Comparison of ENCODE assay signal across 8 cellular contexts in the genomic region with DNA sequence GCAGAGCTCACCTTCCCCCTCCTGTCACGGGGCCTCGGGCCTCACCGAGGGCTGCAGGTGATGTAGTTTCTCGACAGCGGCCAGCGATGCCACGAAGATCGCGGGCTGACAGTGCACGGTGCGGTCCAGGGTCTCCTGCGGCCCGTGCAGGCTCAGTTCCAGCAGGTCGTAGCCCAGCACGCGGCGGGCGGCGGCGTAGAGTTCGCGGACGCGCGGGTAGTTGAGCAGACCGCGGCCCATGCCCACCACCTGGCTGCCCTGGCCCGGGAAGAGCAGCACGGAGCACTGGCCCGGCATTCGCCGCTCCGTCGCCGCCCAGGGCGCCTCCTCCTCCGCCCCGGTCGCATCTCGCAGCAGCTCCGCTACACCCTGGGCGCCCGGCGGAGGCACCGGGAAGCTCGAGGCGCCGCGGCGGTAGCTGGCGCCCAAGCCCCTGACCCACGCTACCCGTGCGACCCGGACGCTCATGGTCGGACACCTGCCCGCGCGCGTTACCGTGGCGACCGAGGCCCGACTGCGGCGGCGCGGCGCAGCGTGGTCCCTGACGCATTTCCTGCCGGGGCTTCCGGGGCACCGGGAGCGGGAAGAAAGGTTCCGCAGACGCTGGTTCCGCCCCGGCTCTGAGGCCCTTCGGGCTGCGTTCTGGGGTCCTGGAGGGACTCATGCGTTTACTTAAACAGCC.
DNase-seq lines count a peak whose midpoint lies in the region; ATAC-seq and TF ChIP-seq lines count a peak whose summit lies in the region.

A gene with protein sequence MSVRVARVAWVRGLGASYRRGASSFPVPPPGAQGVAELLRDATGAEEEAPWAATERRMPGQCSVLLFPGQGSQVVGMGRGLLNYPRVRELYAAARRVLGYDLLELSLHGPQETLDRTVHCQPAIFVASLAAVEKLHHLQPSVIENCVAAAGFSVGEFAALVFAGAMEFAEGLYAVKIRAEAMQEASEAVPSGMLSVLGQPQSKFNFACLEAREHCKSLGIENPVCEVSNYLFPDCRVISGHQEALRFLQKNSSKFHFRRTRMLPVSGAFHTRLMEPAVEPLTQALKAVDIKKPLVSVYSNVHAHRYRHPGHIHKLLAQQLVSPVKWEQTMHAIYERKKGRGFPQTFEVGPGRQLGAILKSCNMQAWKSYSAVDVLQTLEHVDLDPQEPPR (minus strand): TSS at position 518 of the 682 bp plus-strand sequence. CDS start 50 bp downstream, at position 468.

- TF ChIP-seq CTCF in WERI-Rb-1 (IDR thresholded peaks at IDR 0.05; ENCODE audit: low read depth, low read length) = no peak

- in situ Hi-C loops in T47D (cut with HindIII; ENCODE audit: low pct_unique_long_range_greater_than_20kb, low sequenced_read_pairs) = no loop called here

- peak within 1 kb of the TSS; percentile 82 for H3K27ac ChIP-seq in WERI-Rb-1
- peak within 1 kb of the TSS in 20 of 21 experiments; percentile 45 to 94 (median 80) for H3K27ac ChIP-seq in skin epidermis

- DNase-seq in NCI-H2196 (lab: John Stamatoyannopoulos, UW; ENCODE audit: unreplicated experiment) = peak; percentile 89
- peak; percentile 85 for DNase-seq in WERI-Rb-1
- peak; percentile 66 to 79 for DNase-seq in T47D (ENCODE audit: low read depth in 1 of 2, low spot score in 1 of 2)
- peak; percentile 95 for DNase-seq in iPS-NIHi11 (ENCODE audit: low spot score)

- ATAC-seq in GM18519 (IDR thresholded peaks at IDR 0.05; ENCODE audit: low FRiP score, unreplicated experiment) (peak; percentile 53), HG02943 (IDR thresholded peaks at IDR 0.05; ENCODE audit: low read depth, unreplicated experiment) (peak; percentile 65), HG02938 (IDR thresholded peaks at IDR 0.05; ENCODE audit: unreplicated experiment) (no peak)

- peak within 1 kb of the TSS; percentile 91 for H3K4me3 ChIP-seq in WERI-Rb-1 (ENCODE audit: low read depth, low read length)
- peak within 1 kb of the TSS; percentile 52 to 99 (median 89) for H3K4me3 ChIP-seq in skin epidermis

- H3K27me3 ChIP-seq in WERI-Rb-1 (ENCODE audit: insufficient read depth, low read depth, severe bottlenecking) = no peaks in the 10 kb centered on the region

- H3K36me3 ChIP-seq in WERI-Rb-1 = peaks cover 41% of the 10 kb centered on the region

- H3K9me3 ChIP-seq in WERI-Rb-1 (ENCODE audit: severe bottlenecking) = no peaks in the 10 kb centered on the region
